ENCODE assay signal across 1 cellular context in genomic region chr18:78914586-78914935, GRCh38.
TF ChIP-seq lines count a peak whose summit lies in the region.

No MANE protein-coding gene starts in this region.

TF ChIP-seq in GM23338, 12 proteins besides CTCF, POLR2A, EP300 and RAD21 (continued from another document):
- no peak for TF ChIP-seq REST (IDR thresholded peaks at IDR 0.05; ENCODE audit: unreplicated experiment)
- TF ChIP-seq CREB1 (CRISPR knock-in tag; IDR thresholded peaks at IDR 0.05; ENCODE audit: low read depth) = no peak
- no peak for TF ChIP-seq POLR2AphosphoS5 (IDR thresholded peaks at IDR 0.05; ENCODE audit: low read depth)
- TF ChIP-seq JUNB (IDR thresholded peaks at IDR 0.05; ENCODE audit: unreplicated experiment) = no peak
